In the genomic region with DNA sequence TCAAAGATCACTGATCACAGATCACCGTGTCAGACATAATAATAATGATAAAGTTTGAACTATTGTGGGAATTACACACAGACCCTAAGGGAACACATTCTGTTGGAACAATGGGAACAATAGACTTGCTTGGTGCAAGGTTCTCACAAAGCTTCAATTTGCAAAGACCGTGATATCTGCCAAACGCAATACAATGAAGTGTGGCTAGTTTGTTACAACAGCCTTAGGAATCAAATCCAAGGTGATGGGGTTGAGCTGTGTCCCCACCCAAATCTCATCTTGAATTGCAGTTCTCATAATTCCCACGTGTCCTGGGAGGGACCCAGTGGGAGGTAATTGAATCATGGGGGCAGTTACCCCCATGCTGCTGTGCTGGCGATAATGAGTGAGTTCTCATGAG, we compare ENCODE assay signal across 26 cellular contexts. TPM values are rescaled to one million over a fixed set of nuclear protein-coding genes. Genes with fewer than 3 reads are reported as not detected.
DNase-seq lines count a peak whose midpoint lies in the region; ATAC-seq and TF ChIP-seq lines count a peak whose summit lies in the region.
"Had no signal": no experiment of that assay in that cellular context is flagged by ENCODE, and none has a peak within 500 bp of the region (broad histone marks: within the 10 kb centered on the region; RNA-seq: fewer than 3 reads in every experiment).

No MANE protein-coding gene starts in this region.

- peak; percentile 61 for DNase-seq in globus pallidus (ENCODE audit: low spot score)
- DNase-seq in gastrocnemius medialis = no peak
- no peak for DNase-seq in naive thymus-derived CD4-positive, alpha-beta T cell
- no peak for DNase-seq in SHP77 treated with DMSO at 0.1 percent for 48 hours (lab: John Stamatoyannopoulos, UW)
- DNase-seq: activated CD4-positive, alpha-beta T cell treated with anti-CD3 and anti-CD28 coated beads, Interleukin-2, amount 10 ng/mL, durations not matched to agents 24 days and 14 days; activated CD8-positive, alpha-beta memory T cell treated with anti-CD3 and anti-CD28 coated beads for 24 hours; activated gamma-delta T cell; activated naive CD8-positive, alpha-beta T cell treated with anti-CD3 and anti-CD28 coated beads for 36 hours; aorta; DMS79; NCI-H2107; NCI-H446; NCI-H774; SJCRH30; stimulated activated naive CD4-positive, alpha-beta T cell; SW 1271; T1000 had no signal

- CTCF ChIA-PET in naive thymus-derived CD4-positive, alpha-beta T cell (lab: Charles Lee) = interaction anchor here (0.6 to 8.0 kb wide), 4 partner anchors 62 to 236 kb away, joined by 3 to 113 read pairs (median 6); no protein-coding TSS in a partner anchor

- H3K27me3 ChIP-seq in gastrocnemius medialis = no peaks in the 10 kb centered on the region
- no peaks in the 10 kb centered on the region for H3K27me3 ChIP-seq in naive thymus-derived CD4-positive, alpha-beta T cell (ENCODE audit: control insufficient read depth in 2 of 2, insufficient read depth in 2 of 2, low read length in 2 of 2)
- H3K27me3 ChIP-seq: cardiac muscle cell, ovary, SJCRH30 had no signal

- H3K9me3 ChIP-seq in gastrocnemius medialis = no peaks in the 10 kb centered on the region
- no peaks in the 10 kb centered on the region for H3K9me3 ChIP-seq in naive thymus-derived CD4-positive, alpha-beta T cell (ENCODE audit: control insufficient read depth in 2 of 3, low read length in 3 of 3)
- H3K9me3 ChIP-seq: ovary, SJCRH30 had no signal

- peaks cover 0 to 10% (median 6%) of the 10 kb centered on the region in 7 donors for H3K4me1 Mint-ChIP-seq in naive thymus-derived CD4-positive, alpha-beta T cell

- intact Hi-C loops in gastrocnemius medialis (cut with DNase I; ENCODE audit: low total_unique reads) = loop anchor here (5.0 kb wide), 1 partner anchor 161 kb away; no protein-coding TSS in a partner anchor
- intact Hi-C loops in naive thymus-derived CD4-positive, alpha-beta T cell (cut with micrococcal nuclease) = loop anchor here in 1 of 2 donors (5.0 kb wide), 1 partner anchor 86 kb away; a partner anchor contains a TSS

- H3K4me1 ChIP-seq in gastrocnemius medialis = peaks cover 33 to 34% of the 10 kb centered on the region in 2 donors
- H3K4me1 ChIP-seq in naive thymus-derived CD4-positive, alpha-beta T cell (ENCODE audit: control insufficient read depth in 2 of 2, insufficient read depth in 2 of 2, low read length in 2 of 2) = peaks cover 3 to 7% of the 10 kb centered on the region in 2 donors
- H3K4me1 ChIP-seq: SJCRH30 had no signal

- no peak for TF ChIP-seq POLR2A in gastrocnemius medialis (IDR thresholded peaks at IDR 0.05)

- in situ Hi-C loops in gastrocnemius medialis (cut with MboI; ENCODE audit: low sequenced_read_pairs in 4 of 4) = loop anchor here in 3 of 4 donors (5.0 kb wide), 1 partner anchor 66 kb away; no protein-coding TSS in a partner anchor

- no peaks in the 10 kb centered on the region for H3K36me3 Mint-ChIP-seq in naive thymus-derived CD4-positive, alpha-beta T cell
- H3K36me3 Mint-ChIP-seq: activated naive CD8-positive, alpha-beta T cell treated with anti-CD3 and anti-CD28 coated beads for 36 hours had no signal

- no peak for TF ChIP-seq CTCF in gastrocnemius medialis (IDR thresholded peaks at IDR 0.05 in 4 of 5, conservative IDR thresholded peaks at IDR 0.05 in 1 of 5)

- peak overlapping the region in 1 of 9 donors; percentile 51 for H3K27ac Mint-ChIP-seq in naive thymus-derived CD4-positive, alpha-beta T cell
- H3K27ac Mint-ChIP-seq: activated CD4-positive, alpha-beta T cell treated with anti-CD3 and anti-CD28 coated beads, Interleukin-2, amount 10 ng/mL, durations not matched to agents 24 days and 14 days; activated naive CD8-positive, alpha-beta T cell treated with anti-CD3 and anti-CD28 coated beads for 36 hours; CD14-positive monocyte had no signal

- H3K4me3 ChIP-seq in gastrocnemius medialis = no peak overlapping the region
- no peak overlapping the region for H3K4me3 ChIP-seq in naive thymus-derived CD4-positive, alpha-beta T cell (ENCODE audit: low read length)
- H3K4me3 ChIP-seq: cardiac muscle cell, lung, ovary, SJCRH30 had no signal

- H3K4me3 Mint-ChIP-seq in naive thymus-derived CD4-positive, alpha-beta T cell = no peak overlapping the region
- H3K4me3 Mint-ChIP-seq: activated CD4-positive, alpha-beta T cell treated with anti-CD3 and anti-CD28 coated beads, Interleukin-2, amount 10 ng/mL, durations not matched to agents 24 days and 14 days; activated naive CD8-positive, alpha-beta T cell treated with anti-CD3 and anti-CD28 coated beads for 36 hours; CD14-positive monocyte had no signal

- H3K27me3 Mint-ChIP-seq in naive thymus-derived CD4-positive, alpha-beta T cell = no peaks in the 10 kb centered on the region
- H3K27me3 Mint-ChIP-seq: activated CD4-positive, alpha-beta T cell treated with anti-CD3 and anti-CD28 coated beads, Interleukin-2, amount 10 ng/mL, durations not matched to agents 24 days and 14 days; activated naive CD8-positive, alpha-beta T cell treated with anti-CD3 and anti-CD28 coated beads for 36 hours had no signal

- H3K36me3 ChIP-seq in gastrocnemius medialis = no peaks in the 10 kb centered on the region
- no peaks in the 10 kb centered on the region for H3K36me3 ChIP-seq in naive thymus-derived CD4-positive, alpha-beta T cell (ENCODE audit: control insufficient read depth in 2 of 3, insufficient read depth in 3 of 3, low read length in 3 of 3)
- H3K36me3 ChIP-seq: cardiac muscle cell, ovary, SJCRH30 had no signal

- POLR2A ChIA-PET in naive thymus-derived CD4-positive, alpha-beta T cell (lab: Charles Lee) = interaction anchor here (3.4 kb wide), 1 partner anchor 67 kb away, joined by 17 read pairs; no protein-coding TSS in a partner anchor

- no peak for ATAC-seq in gastrocnemius medialis
- no peak for ATAC-seq in HG03175 (IDR thresholded peaks at IDR 0.05; ENCODE audit: unreplicated experiment)
- ATAC-seq in naive thymus-derived CD4-positive, alpha-beta T cell = no peak
- ATAC-seq in HG03342 (IDR thresholded peaks at IDR 0.05; ENCODE audit: unreplicated experiment) = no peak
- ATAC-seq: HCT116 had no signal

- H3K27ac ChIP-seq in angular gyrus (ENCODE audit: low read depth, low read length) (peak overlapping the region; percentile 50), gastrocnemius medialis (peak overlapping the region; percentile 46 to 84 (median 76))
- H3K27ac ChIP-seq in naive thymus-derived CD4-positive, alpha-beta T cell (ENCODE audit: low read depth, low read length) = no peak overlapping the region
- H3K27ac ChIP-seq: cardiac muscle cell, ovary, SJCRH30 had no signal

- H3K9me3 Mint-ChIP-seq in naive thymus-derived CD4-positive, alpha-beta T cell = peaks cover 0 to 1% (median 0%) of the 10 kb centered on the region in 11 donors
- H3K9me3 Mint-ChIP-seq: activated CD4-positive, alpha-beta T cell treated with anti-CD3 and anti-CD28 coated beads, Interleukin-2, amount 10 ng/mL, durations not matched to agents 24 days and 14 days; activated naive CD8-positive, alpha-beta T cell treated with anti-CD3 and anti-CD28 coated beads for 36 hours had no signal

RNA-seq across cellular contexts. Expression of a gene that starts 20.8 kb away (rescaled TPM):
- total RNA-seq in gastrocnemius medialis = 1 to 10 TPM; 4.7 to 7.4 (median 5.8) TPM
- total RNA-seq in naive thymus-derived CD4-positive, alpha-beta T cell = 10 to 100 TPM in 4 of 5 experiments, 1 to 10 TPM in 1; 7.2 to 18.2 (median 14.8) TPM
- polyA plus RNA-seq in naive thymus-derived CD4-positive, alpha-beta T cell = 10 to 100 TPM in 1 of 2 donors, 1 to 10 TPM in 1; 9.8 to 14.2 TPM

RNA-seq across cellular contexts. Expression of a gene that starts 21.0 kb away (rescaled TPM):
- 10 to 100 TPM; 24.4 to 28.4 (median 27.0) TPM for total RNA-seq in gastrocnemius medialis
- total RNA-seq in naive thymus-derived CD4-positive, alpha-beta T cell = 10 to 100 TPM; 31.3 to 48.8 (median 34.5) TPM
- polyA plus RNA-seq in naive thymus-derived CD4-positive, alpha-beta T cell = 10 to 100 TPM; 24.2 to 54.0 TPM

RNA-seq across cellular contexts. Expression of a gene that starts 31.3 kb away (rescaled TPM):
- total RNA-seq in gastrocnemius medialis = 10 to 100 TPM; 10.7 to 29.3 (median 14.9) TPM
- 10 to 100 TPM; 38.9 to 83.6 (median 65.2) TPM for total RNA-seq in naive thymus-derived CD4-positive, alpha-beta T cell
- 10 to 100 TPM; 32.1 to 42.0 TPM for polyA plus RNA-seq in naive thymus-derived CD4-positive, alpha-beta T cell

RNA-seq across cellular contexts. Expression of a gene that starts 42.6 kb away (rescaled TPM):
- 100 to 1,000 TPM in 3 of 4 donors, 10 to 100 TPM in 1; 58.2 to 212 (median 122) TPM for total RNA-seq in gastrocnemius medialis
- 10 to 100 TPM in 4 of 5 experiments, 1 to 10 TPM in 1; 9.4 to 18.3 (median 14.7) TPM for total RNA-seq in naive thymus-derived CD4-positive, alpha-beta T cell
- 10 to 100 TPM; 17.0 to 36.7 TPM for polyA plus RNA-seq in naive thymus-derived CD4-positive, alpha-beta T cell

RNA-seq across cellular contexts. Expression of a gene that starts 59.8 kb away (rescaled TPM):
- 10 to 100 TPM in 3 of 4 donors, 1 to 10 TPM in 1; 9.5 to 39.3 (median 30.3) TPM for total RNA-seq in gastrocnemius medialis
- total RNA-seq in naive thymus-derived CD4-positive, alpha-beta T cell = 1 to 10 TPM; 1.1 to 3.2 (median 3.1) TPM
- 1 to 10 TPM; 3.0 to 5.1 TPM for polyA plus RNA-seq in naive thymus-derived CD4-positive, alpha-beta T cell
- polyA plus RNA-seq: CD14-positive monocyte, neural cell had no signal
